20 cellular contexts compared by ENCODE assay signal in genomic region chr9:108331596-108331995, GRCh38.
"Had no signal": no experiment of that assay in that cellular context is flagged by ENCODE, and none has a peak within 500 bp of the region (broad histone marks: within the 10 kb centered on the region; RNA-seq: fewer than 3 reads in every experiment).

No MANE protein-coding gene starts in this region.

- DNase-seq: dorsolateral prefrontal cortex; effector memory CD4-positive, alpha-beta T cell; immature natural killer cell; left colon; mucosa of descending colon; naive thymus-derived CD8-positive, alpha-beta T cell; psoas muscle; retina; right lobe of liver; spleen; stimulated activated CD4-positive, alpha-beta T cell treated with anti-CD3 and anti-CD28 coated beads, Interleukin-15, amount 100 ng/mL, for 24 hours; stimulated activated CD4-positive, alpha-beta T cell treated with anti-CD3 and anti-CD28 coated beads, Interleukin-1b, Interleukin-23, amount 100 ng/mL, for 48 hours; stimulated activated CD4-positive, alpha-beta T cell treated with anti-CD3 and anti-CD28 coated beads, Interleukin-4, amount 100 ng/mL, for 4 hours; stimulated activated naive B cell treated with anti-CD40 and anti-IgM and Interleukin-4, amounts not matched to agents 10 μg/mL and 1 μg/mL and 100 μg/mL, for 72 hours; stimulated activated naive CD8-positive, alpha-beta T cell treated with anti-CD3 and anti-CD28 coated beads, Interleukin-15, amount 100 ng/mL, for 72 hours; transverse colon had no signal

- H3K27me3 ChIP-seq: foreskin keratinocyte, neutrophil, right lobe of liver, spleen, transverse colon had no signal

- H3K27ac ChIP-seq: coronary artery, dorsolateral prefrontal cortex, foreskin keratinocyte, neutrophil, psoas muscle, right lobe of liver, spleen, thoracic aorta, transverse colon had no signal

- H3K4me1 ChIP-seq: foreskin keratinocyte, psoas muscle, spleen, transverse colon had no signal

- ATAC-seq: foreskin keratinocyte; left colon; mucosa of descending colon; naive thymus-derived CD8-positive, alpha-beta T cell; psoas muscle; right lobe of liver; stimulated activated naive B cell treated with anti-CD40 and anti-IgM and Interleukin-4, amounts not matched to agents 10 μg/mL and 1 μg/mL and 100 μg/mL, for 72 hours; stimulated activated naive CD8-positive, alpha-beta T cell treated with anti-CD3 and anti-CD28 coated beads, Interleukin-15, amount 100 ng/mL, for 72 hours had no signal

- H3K4me3 ChIP-seq: coronary artery, dorsolateral prefrontal cortex, mucosa of descending colon, psoas muscle, right lobe of liver, spleen, thoracic aorta, transverse colon had no signal

- H3K9me3 ChIP-seq: neutrophil, psoas muscle had no signal

- H3K36me3 ChIP-seq: neutrophil, right lobe of liver, spleen, thoracic aorta, transverse colon had no signal
